ENCODE assay signal across 2 cellular contexts in genomic region chr6:13865132-13865531, GRCh38.
A peak's percentile ranks its signal among the peaks of the same experiment; 100 is the strongest.
TF ChIP-seq lines count a peak whose summit lies in the region.

No MANE protein-coding gene starts in this region.

TF ChIP-seq in GM12891, 5 proteins besides CTCF, POLR2A, EP300 and RAD21:
- TF ChIP-seq POLR2AphosphoS5 (IDR thresholded peaks at IDR 0.05; ENCODE audit: low read depth, low read length): no peak
- TF ChIP-seq SPI1 (IDR thresholded peaks at IDR 0.05; ENCODE audit: low read depth, low read length): peak; percentile 81
TF ChIP-seq in GM12891: peak in this region for 1.

TF ChIP-seq in GM12878, 131 proteins besides CTCF, POLR2A, EP300 and RAD21:
- TF ChIP-seq EED (IDR thresholded peaks at IDR 0.05; ENCODE audit: low read depth) (peak; percentile 44; the same call in 1 of the 2 replicates), CBX3 (IDR thresholded peaks at IDR 0.05; ENCODE audit: borderline replicate concordance, low read depth) (no peak), SPI1 (IDR thresholded peaks at IDR 0.05; ENCODE audit: borderline replicate concordance, insufficient read depth, low read depth, low read length) (peak; percentile 52; the same call in 1 of the 2 replicates)
